ENCODE assay signal across 8 cellular contexts in the genomic region with DNA sequence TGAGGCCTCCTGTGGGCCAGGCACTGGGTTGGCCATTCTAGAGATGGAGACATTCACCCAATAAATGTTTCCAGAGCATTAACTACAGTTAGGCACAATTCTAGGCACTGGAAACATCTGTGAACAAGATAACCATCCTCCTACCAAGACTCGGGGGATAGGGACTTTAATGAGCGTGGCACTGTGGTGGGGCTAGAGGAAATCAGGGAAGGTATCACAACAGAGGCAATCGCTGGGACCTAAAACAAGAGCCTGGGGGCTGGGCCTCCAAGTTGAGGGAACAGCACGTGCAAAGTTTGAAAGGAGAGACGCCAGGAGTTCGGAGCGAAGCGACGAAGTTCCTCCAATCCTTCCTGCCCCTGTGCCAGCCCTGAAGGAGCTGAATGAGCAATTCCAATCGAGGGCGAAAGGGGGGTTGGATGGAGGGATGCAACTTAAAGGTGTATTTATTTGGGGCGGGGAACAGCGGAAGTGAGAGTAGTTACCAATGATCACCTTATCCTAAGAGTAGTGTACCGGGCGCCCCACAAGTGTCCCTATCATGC. TPM values are rescaled to one million over a fixed set of nuclear protein-coding genes. Genes with fewer than 3 reads are reported as not detected.
DNase-seq lines count a peak whose midpoint lies in the region; ATAC-seq, FAIRE-seq and TF ChIP-seq lines count a peak whose summit lies in the region.

No MANE protein-coding gene starts in this region.

- H3K36me3 ChIP-seq in H7 (replicated peaks; ENCODE audit: control insufficient read depth, insufficient read depth, low read length) (peaks cover 33% of the 10 kb centered on the region), adipocyte (ENCODE audit: control insufficient read depth, insufficient read depth, low read length, severe bottlenecking) (peaks cover 32% of the 10 kb centered on the region), left lung (peaks cover 0 to 48% of the 10 kb centered on the region in 2 donors)

- H3K4me1 ChIP-seq in A549 (peaks cover 15% of the 10 kb centered on the region), adipocyte (ENCODE audit: control insufficient read depth, insufficient read depth, low read length) (peaks cover 27% of the 10 kb centered on the region), left lung (peaks cover 4 to 58% of the 10 kb centered on the region in 2 donors)

- no peak for DNase-seq in A549 (ENCODE audit: low read depth in 1 of 2, low spot score in 1 of 2)
- DNase-seq in H7: peak; percentile 73
- DNase-seq in adipocyte (ENCODE audit: low read depth): no peak
- no peak for DNase-seq in left lung
- no peak for DNase-seq in type B pancreatic cell (ENCODE audit: extremely low spot score, unreplicated experiment)
- no peak for DNase-seq in NCI-H146 (lab: John Stamatoyannopoulos, UW)
- no peak for DNase-seq in NCI-H2107 (lab: John Stamatoyannopoulos, UW)

- peak overlapping the region; percentile 98 for H3K4me3 Mint-ChIP-seq in type B pancreatic cell

- peak overlapping the region; percentile 97 for H3K27ac Mint-ChIP-seq in type B pancreatic cell

- H3K9ac ChIP-seq in adipocyte (ENCODE audit: low read length): peak overlapping the region; percentile 82

- peak overlapping the region; percentile 75 for H3K4me2 ChIP-seq in A549

- peaks cover 9% of the 10 kb centered on the region for H3K36me3 Mint-ChIP-seq in type B pancreatic cell

- TF ChIP-seq CTCF in A549 (IDR thresholded peaks at IDR 0.05) (no peak), left lung (IDR thresholded peaks at IDR 0.05) (no peak), type B pancreatic cell (conservative IDR thresholded peaks at IDR 0.05) (no peak)

- H3K27me3 ChIP-seq in H7 (ENCODE audit: control insufficient read depth, insufficient read depth, low read length) (no peaks in the 10 kb centered on the region), adipocyte (replicated peaks; ENCODE audit: control insufficient read depth, insufficient read depth, low read length) (no peaks in the 10 kb centered on the region), left lung (no peaks in the 10 kb centered on the region)

- no peak for TF ChIP-seq POLR2A in A549 (IDR thresholded peaks at IDR 0.05; ENCODE audit: low read length)

- 65% methylated on average over 15 of the region's 15 CpGs for WGBS in A549 (ENCODE audit: missing lambda C conversion rate)

- H3K4me3 ChIP-seq in A549 (peak overlapping the region; percentile 38), H7 (ENCODE audit: insufficient read depth, low read depth, low read length) (peak overlapping the region; percentile 58), adipocyte (ENCODE audit: low read length) (peak overlapping the region; percentile 81), left lung (peak overlapping the region; percentile 53 to 66)

- H3K27ac ChIP-seq in A549 (peak overlapping the region; percentile 70 to 93), left lung (peak overlapping the region; percentile 83 to 86)

- no peak; a peak in 4 of 6 replicates for ATAC-seq in A549
- ATAC-seq in left lung: no peak
- no peak for ATAC-seq in HG03469 (IDR thresholded peaks at IDR 0.05; ENCODE audit: unreplicated experiment)

- H3K9me3 ChIP-seq in A549: no peaks in the 10 kb centered on the region
- H3K9me3 ChIP-seq in adipocyte (ENCODE audit: control insufficient read depth, low read length): no peaks in the 10 kb centered on the region
- H3K9me3 ChIP-seq in left lung: no peaks in the 10 kb centered on the region

- POLR2A ChIA-PET in A549 (lab: Yijun Ruan, JAX): interaction anchor here (1.3 to 2.5 kb wide), 6 partner anchors 15 to 235 kb away, joined by 3 to 10 read pairs (median 6); a partner anchor contains a TSS

- H3K9me3 Mint-ChIP-seq in type B pancreatic cell: no peaks in the 10 kb centered on the region

- peaks cover 23% of the 10 kb centered on the region for H3K4me1 Mint-ChIP-seq in type B pancreatic cell (ENCODE audit: unreplicated experiment)

- H3K27me3 Mint-ChIP-seq in type B pancreatic cell: no peaks in the 10 kb centered on the region

- no peak for TF ChIP-seq EP300 in A549 (IDR thresholded peaks at IDR 0.05)

- no peak for TF ChIP-seq RAD21 in A549 (conservative IDR thresholded peaks at IDR 0.05 in 1 of 2, IDR thresholded peaks at IDR 0.05 in 1 of 2)

- intact Hi-C loops in left lung (cut with DNase I): no loop called here

- CTCF ChIA-PET in A549 (lab: Yijun Ruan, JAX): interaction anchor here (1.0 to 2.5 kb wide), 6 partner anchors 15 to 96 kb away, joined by 3 to 16 read pairs (median 6); no protein-coding TSS in a partner anchor

- no peak for FAIRE-seq in A549 (lab: Jason Lieb, UNC)

TF ChIP-seq in A549, 52 proteins besides CTCF, POLR2A, EP300 and RAD21 (continues in another document):
- peak; percentile 57; the same call in 1 of the 2 replicates for TF ChIP-seq POLR2AphosphoS2 (conservative IDR thresholded peaks at IDR 0.05; ENCODE audit: low read length)
- no peak for TF ChIP-seq EHF (CRISPR knock-in tag; IDR thresholded peaks at IDR 0.05)
- TF ChIP-seq PHF8 (IDR thresholded peaks at IDR 0.05; ENCODE audit: borderline replicate concordance, low read depth): no peak
- TF ChIP-seq HOXB5 (CRISPR knock-in tag; IDR thresholded peaks at IDR 0.05): no peak
- no peak for TF ChIP-seq JUNB (IDR thresholded peaks at IDR 0.05)
- TF ChIP-seq NFE2L2 (conservative IDR thresholded peaks at IDR 0.05; ENCODE audit: low read length): no peak
- no peak for TF ChIP-seq BHLHE40 (IDR thresholded peaks at IDR 0.05; ENCODE audit: low read depth, low read length)
- no peak for TF ChIP-seq EHMT2 (IDR thresholded peaks at IDR 0.05; ENCODE audit: low read depth)
- TF ChIP-seq JUN (IDR thresholded peaks at IDR 0.05): peak in 1 of 2 experiments; percentile 60; a peak in 2 of 5 replicates
- TF ChIP-seq CHD4 (IDR thresholded peaks at IDR 0.05; ENCODE audit: borderline replicate concordance): no peak
- no peak for TF ChIP-seq RNF2 (IDR thresholded peaks at IDR 0.05; ENCODE audit: borderline replicate concordance, low read depth)
- TF ChIP-seq, protein P1, sequence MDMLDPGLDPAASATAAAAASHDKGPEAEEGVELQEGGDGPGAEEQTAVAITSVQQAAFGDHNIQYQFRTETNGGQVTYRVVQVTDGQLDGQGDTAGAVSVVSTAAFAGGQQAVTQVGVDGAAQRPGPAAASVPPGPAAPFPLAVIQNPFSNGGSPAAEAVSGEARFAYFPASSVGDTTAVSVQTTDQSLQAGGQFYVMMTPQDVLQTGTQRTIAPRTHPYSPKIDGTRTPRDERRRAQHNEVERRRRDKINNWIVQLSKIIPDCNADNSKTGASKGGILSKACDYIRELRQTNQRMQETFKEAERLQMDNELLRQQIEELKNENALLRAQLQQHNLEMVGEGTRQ (IDR thresholded peaks at IDR 0.05): no peak

RNA-seq across cellular contexts. Expression of a gene that starts 0.8 kb away (rescaled TPM):
- 24.2 and 26.1 TPM in 2 replicates for polyA plus RNA-seq in A549 (2011; rRNA removed)
- polyA plus RNA-seq in A549 (2012; cell fraction: cytosol; rRNA removed): 133 and 174 TPM in 2 replicates
- 513 and 742 TPM in 2 replicates for polyA plus RNA-seq in A549 (2012; cell fraction: nucleus; rRNA removed)
- polyA plus RNA-seq in A549 (2017; fragmentation: RNase III; extraction: RNeasy Plus Mini Kit Qiagen cat#74134 plus additional on column Dnase treatment): 84.9 to 88.8 TPM (median 88.0 TPM) in 3 replicates
- polyA minus RNA-seq in A549 (2011; rRNA and poly(A)+ RNA removed): 32.4 and 73.2 TPM in 2 replicates
- 167 and 185 TPM in 2 replicates for total RNA-seq in H7 (2014; rRNA removed; shearing (Covaris generic))
- 10 to 100 TPM; 38.3 to 58.3 TPM for total RNA-seq in left lung
- total RNA-seq in type B pancreatic cell (ENCODE audit: low replicate concordance): 43.6 and 91.8 TPM in 2 replicates

RNA-seq across cellular contexts. Expression of a gene that starts 7.1 kb away (rescaled TPM):
- polyA plus RNA-seq in A549 (2011; rRNA removed): 39.2 and 39.3 TPM in 2 replicates
- 66.5 and 83.6 TPM in 2 replicates for polyA plus RNA-seq in A549 (2012; cell fraction: cytosol; rRNA removed)
- polyA plus RNA-seq in A549 (2012; cell fraction: nucleus; rRNA removed): 131 and 169 TPM in 2 replicates
- polyA plus RNA-seq in A549 (2017; fragmentation: RNase III; extraction: RNeasy Plus Mini Kit Qiagen cat#74134 plus additional on column Dnase treatment): 52.5 to 69.7 TPM (median 67.0 TPM) in 3 replicates
- polyA minus RNA-seq in A549 (2011; rRNA and poly(A)+ RNA removed): 44.5 and 46.1 TPM in 2 replicates
- 73.7 and 90.1 TPM in 2 replicates for total RNA-seq in H7 (2014; rRNA removed; shearing (Covaris generic))
- 10 to 100 TPM; 77.9 to 78.4 TPM for total RNA-seq in left lung
- 30.3 and 41.0 TPM in 2 replicates for total RNA-seq in type B pancreatic cell (ENCODE audit: low replicate concordance)

RNA-seq across cellular contexts. Expression of a gene that starts 17.9 kb away (rescaled TPM):
- polyA plus RNA-seq in A549 (2011; rRNA removed) (1.3 and 1.7 TPM in 2 replicates), A549 (2017; fragmentation: RNase III; extraction: RNeasy Plus Mini Kit Qiagen cat#74134 plus additional on column Dnase treatment) (1.5 to 2.0 TPM (median 1.7 TPM) in 3 replicates)
- polyA plus RNA-seq in A549 (2012; cell fraction: cytosol; rRNA removed): 1.3 and 1.4 TPM in 2 replicates
- polyA plus RNA-seq in A549 (2012; cell fraction: nucleus; rRNA removed): 5.7 and 7.2 TPM in 2 replicates
- 1.2 and 1.8 TPM in 2 replicates for polyA minus RNA-seq in A549 (2011; rRNA and poly(A)+ RNA removed)
- total RNA-seq in H7 (2014; rRNA removed; shearing (Covaris generic)): 0.44 and 0.59 TPM in 2 replicates
- total RNA-seq in left lung (1,000 to 10,000 TPM; 1,284 to 3,296 TPM), type B pancreatic cell (ENCODE audit: low replicate concordance) (2.3 and 6.0 TPM in 2 replicates)

RNA-seq across cellular contexts. Expression of a gene that starts 35.4 kb away (rescaled TPM):
- not detected in 2 replicates for polyA plus RNA-seq in A549 (2011; rRNA removed)
- 0.32 and 0.40 TPM in 2 replicates for polyA plus RNA-seq in A549 (2012; cell fraction: cytosol; rRNA removed)
- 0.53 and 1.8 TPM in 2 replicates for polyA plus RNA-seq in A549 (2012; cell fraction: nucleus; rRNA removed)
- polyA plus RNA-seq in A549 (2017; fragmentation: RNase III; extraction: RNeasy Plus Mini Kit Qiagen cat#74134 plus additional on column Dnase treatment): 0.03 to 0.54 TPM (median 0.12 TPM) in 3 replicates
- not detected in 2 replicates for polyA minus RNA-seq in A549 (2011; rRNA and poly(A)+ RNA removed)
- 0.81 and 8.8 TPM in 2 replicates for total RNA-seq in H7 (2014; rRNA removed; shearing (Covaris generic))
- under 1 TPM; 0.32 to 0.34 TPM for total RNA-seq in left lung
- total RNA-seq in type B pancreatic cell (ENCODE audit: low replicate concordance): 2.6 and 3.0 TPM in 2 replicates

RNA-seq across cellular contexts. Expression of a gene that starts 49.3 kb away (rescaled TPM):
- 0.03 TPM in 1 of 2 replicates, not detected in the other for polyA plus RNA-seq in A549 (2011; rRNA removed)
- polyA plus RNA-seq in A549 (2012; cell fraction: cytosol; rRNA removed): 0.07 TPM in 1 of 2 replicates, not detected in the other
- polyA plus RNA-seq in A549 (2012; cell fraction: nucleus; rRNA removed): 0.01 TPM in 1 of 2 replicates, not detected in the other
- 0.03 to 0.10 TPM in 2 of 3 replicates, not detected in the other for polyA plus RNA-seq in A549 (2017; fragmentation: RNase III; extraction: RNeasy Plus Mini Kit Qiagen cat#74134 plus additional on column Dnase treatment)
- polyA minus RNA-seq in A549 (2011; rRNA and poly(A)+ RNA removed): not detected in 2 replicates
- total RNA-seq in H7 (2014; rRNA removed; shearing (Covaris generic)): 0.24 and 0.55 TPM in 2 replicates
- under 1 TPM in 1 of 2 donors, not detected in 1; 0.16 TPM for total RNA-seq in left lung
- 0.12 TPM in 1 of 2 replicates, not detected in the other for total RNA-seq in type B pancreatic cell (ENCODE audit: low replicate concordance)

Comparison
In these comparisons a context has a peak if more than half of its experiments do, and no peak if none do; other contexts are left out.
1. RNA of a gene that starts 17.9 kb away (total RNA-seq): 1,284 to 3,296 TPM in left lung; 2.3 to 6.0 TPM in type B pancreatic cell and 0.44 to 0.59 TPM in H7; every median in the first group is over 100 times any median in the second.
2. Peak in every context shown above with its lines, with median percentiles within 50 percentile points of each other: H3K4me3 ChIP-seq.